Comparison of ENCODE assay signal across 8 cellular contexts in genomic region chr13:51019026-51019425, GRCh38.
"Had no signal": no experiment of that assay in that cellular context is flagged by ENCODE, and none has a peak within 500 bp of the region (broad histone marks: within the 10 kb centered on the region; RNA-seq: fewer than 3 reads in every experiment).

No MANE protein-coding gene starts in this region.

- H3K4me3 Mint-ChIP-seq: H9, HFFc6 had no signal

- H3K4me3 ChIP-seq: GM23248, HAP-1 had no signal

- H3K4me1 ChIP-seq: HAP-1 had no signal

- H3K27ac ChIP-seq: GM23248 had no signal

- H3K36me3 ChIP-seq: HAP-1 had no signal

- H3K27ac Mint-ChIP-seq: H9, HFFc6 had no signal

- H3K9me3 Mint-ChIP-seq: HFFc6 had no signal

- H2AFZ ChIP-seq: GM23248 had no signal

- H3K9me3 ChIP-seq: HAP-1 had no signal

- DNase-seq: GM23248, GOT3, H7, H9, HCEC 1CT, HFFc6 had no signal

- H3K4me1 Mint-ChIP-seq: H9 had no signal

- ATAC-seq: HCT116 had no signal
